In genomic region chr6:44672086-44672485, GRCh38 we compare ENCODE assay signal across 20 cellular contexts.
"Had no signal": no experiment of that assay in that cellular context is flagged by ENCODE, and none has a peak within 500 bp of the region (broad histone marks: within the 10 kb centered on the region; RNA-seq: fewer than 3 reads in every experiment).

No MANE protein-coding gene starts in this region.

- DNase-seq: activated B cell treated with CpG ODN at 0.5 μM for 24 hours; activated CD4-positive, alpha-beta memory T cell treated with anti-CD3 and anti-CD28 coated beads, Interleukin-2, amount 10 ng/mL, durations not matched to agents 7 days and 5 days; activated CD4-positive, alpha-beta T cell treated with anti-CD3 and anti-CD28 coated beads for 4 hours; activated gamma-delta T cell treated with Interleukin-2 at 50 U/mL for 16 hours; adrenal gland; effector CD8-positive, alpha-beta T cell; heart left ventricle; kidney; midbrain; right lobe of liver; stimulated activated CD4-positive, alpha-beta T cell treated with anti-CD3 and anti-CD28 coated beads, Interleukin-4, amount 100 ng/mL, for 24 hours; stomach; upper lobe of left lung had no signal

- H3K27ac ChIP-seq: adrenal gland, esophagus muscularis mucosa, gastroesophageal sphincter, heart left ventricle, right lobe of liver, stomach, upper lobe of left lung had no signal

- H3K4me1 Mint-ChIP-seq: activated B cell treated with CpG ODN at 0.5 μM for 24 hours; activated CD4-positive, alpha-beta memory T cell treated with anti-CD3 and anti-CD28 coated beads, Interleukin-2, amount 10 ng/mL, durations not matched to agents 7 days and 5 days had no signal

- H3K36me3 Mint-ChIP-seq: activated naive CD4-positive, alpha-beta T cell treated with anti-CD3 and anti-CD28 coated beads, Interleukin-2, amount 50 U/mL, for 72 hours; stimulated activated effector memory CD8-positive, alpha-beta T cell treated with anti-CD3 and anti-CD28 coated beads, Interleukin-12 subunit alpha, Interleukin-12 subunit beta, amount 100 ng/mL, for 72 hours had no signal

- H3K9me3 Mint-ChIP-seq: activated B cell treated with CpG ODN at 0.5 μM for 24 hours; activated CD4-positive, alpha-beta memory T cell treated with anti-CD3 and anti-CD28 coated beads, Interleukin-2, amount 10 ng/mL, durations not matched to agents 7 days and 5 days; activated naive CD4-positive, alpha-beta T cell treated with anti-CD3 and anti-CD28 coated beads, Interleukin-2, amount 50 U/mL, for 72 hours; dendritic cell treated with granulocyte-macrophage colony-stimulating factor and Interleukin-4, amounts not matched to agents 40 ng/mL and 50 ng/mL, for 4 days; stimulated activated effector memory CD8-positive, alpha-beta T cell treated with anti-CD3 and anti-CD28 coated beads, Interleukin-12 subunit alpha, Interleukin-12 subunit beta, amount 100 ng/mL, for 72 hours had no signal

- H3K27me3 ChIP-seq: adrenal gland, gastroesophageal sphincter, right lobe of liver, upper lobe of left lung had no signal

- H3K4me3 ChIP-seq: adrenal gland, esophagus muscularis mucosa, gastroesophageal sphincter, heart left ventricle, lung, right lobe of liver, stomach, upper lobe of left lung had no signal

- H3K4me1 ChIP-seq: adrenal gland, gastroesophageal sphincter, right lobe of liver, stomach, upper lobe of left lung had no signal

- ATAC-seq: activated naive CD4-positive, alpha-beta T cell treated with anti-CD3 and anti-CD28 coated beads, Interleukin-2, amount 50 U/mL, for 72 hours; gastroesophageal sphincter; heart left ventricle; left lobe of liver; right lobe of liver; stimulated activated effector memory CD8-positive, alpha-beta T cell treated with anti-CD3 and anti-CD28 coated beads, Interleukin-12 subunit alpha, Interleukin-12 subunit beta, amount 100 ng/mL, for 72 hours had no signal

- H3K9me3 ChIP-seq: adrenal gland, esophagus muscularis mucosa, gastroesophageal sphincter, heart left ventricle, right lobe of liver, stomach, upper lobe of left lung had no signal

- H3K4me3 Mint-ChIP-seq: activated B cell treated with CpG ODN at 0.5 μM for 24 hours; activated CD4-positive, alpha-beta memory T cell treated with anti-CD3 and anti-CD28 coated beads, Interleukin-2, amount 10 ng/mL, durations not matched to agents 7 days and 5 days; dendritic cell treated with granulocyte-macrophage colony-stimulating factor and Interleukin-4, amounts not matched to agents 40 ng/mL and 50 ng/mL, for 4 days; stimulated activated effector memory CD8-positive, alpha-beta T cell treated with anti-CD3 and anti-CD28 coated beads, Interleukin-12 subunit alpha, Interleukin-12 subunit beta, amount 100 ng/mL, for 72 hours had no signal

- H3K36me3 ChIP-seq: adrenal gland, esophagus muscularis mucosa, gastroesophageal sphincter, heart left ventricle, right lobe of liver, stomach, upper lobe of left lung had no signal

- H3K27ac Mint-ChIP-seq: activated B cell treated with CpG ODN at 0.5 μM for 24 hours; activated CD4-positive, alpha-beta memory T cell treated with anti-CD3 and anti-CD28 coated beads, Interleukin-2, amount 10 ng/mL, durations not matched to agents 7 days and 5 days; activated naive CD4-positive, alpha-beta T cell treated with anti-CD3 and anti-CD28 coated beads, Interleukin-2, amount 50 U/mL, for 72 hours; dendritic cell treated with granulocyte-macrophage colony-stimulating factor and Interleukin-4, amounts not matched to agents 40 ng/mL and 50 ng/mL, for 4 days; stimulated activated effector memory CD8-positive, alpha-beta T cell treated with anti-CD3 and anti-CD28 coated beads, Interleukin-12 subunit alpha, Interleukin-12 subunit beta, amount 100 ng/mL, for 72 hours had no signal
